In genomic region chr12:18140969-18141368, GRCh38 we compare ENCODE assay signal across 30 cellular contexts. TPM values are rescaled to one million over a fixed set of nuclear protein-coding genes. Genes with fewer than 3 reads are reported as not detected.
DNase-seq lines count a peak whose midpoint lies in the region; ATAC-seq and TF ChIP-seq lines count a peak whose summit lies in the region.
"Had no signal": no experiment of that assay in that cellular context is flagged by ENCODE, and none has a peak within 500 bp of the region (broad histone marks: within the 10 kb centered on the region; RNA-seq: fewer than 3 reads in every experiment).

No MANE protein-coding gene starts in this region.

- H3K4me2 ChIP-seq in HCT116 (ENCODE audit: low read length) (no peak overlapping the region), OCI-LY3 (ENCODE audit: low read length) (no peak overlapping the region), osteoblast (ENCODE audit: insufficient read depth, low read length) (peak overlapping the region; percentile 7)
- H3K4me2 ChIP-seq: BLaER1 had no signal

- H3K27me3 Mint-ChIP-seq in CD8-positive, alpha-beta T cell (ENCODE audit: low read depth) = no peaks in the 10 kb centered on the region
- H3K27me3 Mint-ChIP-seq: effector memory CD8-positive, alpha-beta T cell; IgD-negative memory B cell had no signal

- H3K79me2 ChIP-seq in HCT116 (ENCODE audit: insufficient read depth, low read length) (no peaks in the 10 kb centered on the region), OCI-LY3 (ENCODE audit: low read length) (no peaks in the 10 kb centered on the region), osteoblast (ENCODE audit: insufficient read depth, low read length) (no peaks in the 10 kb centered on the region)
- H3K79me2 ChIP-seq: parathyroid adenoma had no signal

- H3K4me1 Mint-ChIP-seq in CD8-positive, alpha-beta T cell (ENCODE audit: low read depth) = no peaks in the 10 kb centered on the region
- H3K4me1 Mint-ChIP-seq: IgD-negative memory B cell had no signal

- POLR2A ChIA-PET in HCT116 (lab: Charles Lee) = no interaction called here
- POLR2A ChIA-PET in CD8-positive, alpha-beta T cell (lab: Charles Lee) = no interaction called here

- H3K9me3 Mint-ChIP-seq in CD8-positive, alpha-beta T cell = no peaks in the 10 kb centered on the region
- H3K9me3 Mint-ChIP-seq: effector memory CD8-positive, alpha-beta T cell; IgD-negative memory B cell had no signal

- intact Hi-C loops in HCT116 (cut with micrococcal nuclease) = loop anchor here (1.0 to 5.0 kb wide), 2 partner anchors 83 to 181 kb away; no protein-coding TSS in a partner anchor
- intact Hi-C loops in CD8-positive, alpha-beta T cell (cut with DNase I, micrococcal nuclease) = loop anchor here (2.0 to 5.0 kb wide), 2 partner anchors 1046 kb away; no protein-coding TSS in a partner anchor

- H3K9me3 ChIP-seq in HCT116 (ENCODE audit: control insufficient read depth in 1 of 2, insufficient read depth in 1 of 2, low read depth in 1 of 2, low read length in 2 of 2) (no peaks in the 10 kb centered on the region), OCI-LY3 (ENCODE audit: insufficient read depth, low read length) (no peaks in the 10 kb centered on the region), osteoblast (ENCODE audit: low read depth, low read length) (no peaks in the 10 kb centered on the region)
- H3K9me3 ChIP-seq in CD8-positive, alpha-beta T cell (ENCODE audit: low read length) = no peaks in the 10 kb centered on the region
- H3K9me3 ChIP-seq: BLaER1, vagina had no signal

- TF ChIP-seq RAD21 in HCT116 (IDR thresholded peaks at IDR 0.05; ENCODE audit: low read depth) = no peak

- H3K4me3 ChIP-seq in HCT116 (replicated peaks in 1 of 2; ENCODE audit: low read depth in 1 of 2, low read length in 2 of 2) (no peak overlapping the region), OCI-LY3 (ENCODE audit: low read length) (no peak overlapping the region), osteoblast (ENCODE audit: insufficient read depth, low read length) (no peak overlapping the region)
- H3K4me3 ChIP-seq in CD8-positive, alpha-beta T cell (ENCODE audit: low read depth, low read length) = no peak overlapping the region
- H3K4me3 ChIP-seq: BLaER1, skin epidermis, vagina had no signal

- H3K36me3 ChIP-seq in HCT116 (ENCODE audit: control insufficient read depth in 1 of 2, insufficient read depth in 2 of 2, low read length in 2 of 2) (no peaks in the 10 kb centered on the region), OCI-LY3 (replicated peaks; ENCODE audit: low read depth, low read length) (no peaks in the 10 kb centered on the region), osteoblast (ENCODE audit: insufficient read depth, low read length) (no peaks in the 10 kb centered on the region)
- no peaks in the 10 kb centered on the region for H3K36me3 ChIP-seq in CD8-positive, alpha-beta T cell (ENCODE audit: insufficient read depth, low read length)
- H3K36me3 ChIP-seq: BLaER1, vagina had no signal

- H3K4me1 ChIP-seq in HCT116 (ENCODE audit: control insufficient read depth in 1 of 2, insufficient read depth in 2 of 2, low read length in 2 of 2) (peaks cover 0 to 8% of the 10 kb centered on the region in 2 experiments; a peak in 2 of 4 replicates), OCI-LY3 (ENCODE audit: low read length) (peaks cover 18% of the 10 kb centered on the region), osteoblast (ENCODE audit: insufficient read depth, low read length) (peaks cover 11% of the 10 kb centered on the region)
- H3K4me1 ChIP-seq in CD8-positive, alpha-beta T cell (ENCODE audit: insufficient read depth, low read length) = no peaks in the 10 kb centered on the region
- H3K4me1 ChIP-seq: parathyroid adenoma had no signal

- H2AFZ ChIP-seq in HCT116 (ENCODE audit: low read depth, low read length, poor library complexity, severe bottlenecking) (peak overlapping the region; percentile 30), OCI-LY3 (ENCODE audit: low read depth, low read length) (peak overlapping the region; percentile 27; the same call in 1 of the 2 replicates), osteoblast (ENCODE audit: low read length) (no peak overlapping the region)
- H2AFZ ChIP-seq: parathyroid adenoma had no signal

- no peak for TF ChIP-seq CTCF in HCT116 (IDR thresholded peaks at IDR 0.05 in 2 of 3, conservative IDR thresholded peaks at IDR 0.05 in 1 of 3; ENCODE audit: borderline replicate concordance in 1 of 3, insufficient read depth in 1 of 3, low read depth in 2 of 3, low read length in 2 of 3)
- TF ChIP-seq CTCF in OCI-LY3 (IDR thresholded peaks at IDR 0.05; ENCODE audit: low read depth, low read length) = no peak
- TF ChIP-seq CTCF in osteoblast (IDR thresholded peaks at IDR 0.05; ENCODE audit: extremely low read depth, low read depth, low read length) = no peak
- no peak for TF ChIP-seq CTCF in CD8-positive, alpha-beta T cell (IDR thresholded peaks at IDR 0.05)

- RAD21 ChIA-PET in HCT116 (lab: Charles Lee; ENCODE audit: low non-redundant PET in 1 of 2, low total read pairs in 2 of 2, uncharacterized antibody in 2 of 2, unreplicated experiment in 2 of 2) = interaction anchor here in 1 of 2 experiments (0.8 kb wide), 1 partner anchor 84 kb away, joined by 3 read pairs; no protein-coding TSS in a partner anchor

- DNase-seq in HCT116 (ENCODE audit: low read depth, low spot score) (no peak), inferior parietal cortex (ENCODE audit: extremely low spot score) (peak; percentile 3), osteoblast (ENCODE audit: insufficient read length, low spot score, missing footprints) (no peak)
- no peak for DNase-seq in CD8-positive, alpha-beta T cell
- DNase-seq: activated CD4-positive, alpha-beta T cell treated with anti-CD3 and anti-CD28 coated beads, Interleukin-2, amount 50 U/mL, for 1 hour; activated CD4-positive, CD25-positive, alpha-beta regulatory T cell; activated effector memory CD4-positive, alpha-beta T cell treated with Interleukin-2 at 50 U/mL for 16 hours; activated T-cell treated with anti-CD3 and anti-CD28 coated beads, Interleukin-2, amount 50 U/mL, for 1 hour; aorta; cortex of kidney; DND-41; effector memory CD8-positive, alpha-beta T cell; hippocampal formation; NCI-H1694; OCI-M1; retina; stimulated activated naive CD4-positive, alpha-beta T cell treated with Interleukin-2 at 50 U/mL for 16 hours had no signal

- no peaks in the 10 kb centered on the region for H3K9me2 ChIP-seq in HCT116 (ENCODE audit: insufficient read depth)

- no peak overlapping the region for H3K27ac ChIP-seq in HCT116 (ENCODE audit: low read depth, low read length)
- no peak overlapping the region for H3K27ac ChIP-seq in OCI-LY3 (ENCODE audit: low read length)
- H3K27ac ChIP-seq in osteoblast (ENCODE audit: low read depth, low read length) = no peak overlapping the region
- H3K27ac ChIP-seq in CD8-positive, alpha-beta T cell (ENCODE audit: low read depth, low read length) = no peak overlapping the region
- H3K27ac ChIP-seq: BLaER1, parathyroid adenoma, vagina had no signal

- no peak for TF ChIP-seq POLR2A in HCT116 (IDR thresholded peaks at IDR 0.05; ENCODE audit: borderline replicate concordance, extremely low read depth, insufficient read depth, insufficient read length)

- H3K27me3 ChIP-seq in HCT116 (ENCODE audit: insufficient read depth, low read length) (no peaks in the 10 kb centered on the region), OCI-LY3 (ENCODE audit: low read depth, low read length) (no peaks in the 10 kb centered on the region), osteoblast (ENCODE audit: insufficient read depth, low read length) (no peaks in the 10 kb centered on the region)
- no peaks in the 10 kb centered on the region for H3K27me3 ChIP-seq in CD8-positive, alpha-beta T cell (ENCODE audit: insufficient read depth, low read length)
- H3K27me3 ChIP-seq: BLaER1, vagina had no signal

- H3K9ac ChIP-seq in HCT116 (ENCODE audit: low read length) (no peak overlapping the region), OCI-LY3 (ENCODE audit: low read length) (no peak overlapping the region)
- H3K9ac ChIP-seq: BLaER1, parathyroid adenoma had no signal

- ATAC-seq in HCT116 (no peak), HG02678 (IDR thresholded peaks at IDR 0.05; ENCODE audit: unreplicated experiment) (no peak), HG03342 (IDR thresholded peaks at IDR 0.05; ENCODE audit: unreplicated experiment) (no peak)
- ATAC-seq in CD8-positive, alpha-beta T cell = no peak
- ATAC-seq: effector memory CD8-positive, alpha-beta T cell had no signal

- BruUV-seq in HCT116 (replicated peaks; lab: Mats Ljungman, UMichigan) = no TSS peak

- H3K4me3 Mint-ChIP-seq in CD8-positive, alpha-beta T cell = no peak overlapping the region
- H3K4me3 Mint-ChIP-seq: activated naive CD8-positive, alpha-beta T cell; effector memory CD8-positive, alpha-beta T cell; IgD-negative memory B cell had no signal

- CTCF ChIA-PET in HCT116 (lab: Charles Lee) = interaction anchor here (1.3 kb wide), 1 partner anchor 84 kb away, joined by 6 read pairs; no protein-coding TSS in a partner anchor
- CTCF ChIA-PET in CD8-positive, alpha-beta T cell (lab: Charles Lee) = no interaction called here

- no peak overlapping the region for H3K27ac Mint-ChIP-seq in CD8-positive, alpha-beta T cell
- H3K27ac Mint-ChIP-seq: activated naive CD8-positive, alpha-beta T cell; effector memory CD8-positive, alpha-beta T cell; IgD-negative memory B cell had no signal

- H3K36me3 Mint-ChIP-seq in CD8-positive, alpha-beta T cell = no peaks in the 10 kb centered on the region
- H3K36me3 Mint-ChIP-seq: activated naive CD8-positive, alpha-beta T cell; IgD-negative memory B cell had no signal

- H4K20me1 ChIP-seq in HCT116 (ENCODE audit: insufficient read depth) (no peaks in the 10 kb centered on the region), OCI-LY3 (ENCODE audit: insufficient read depth, low read length) (no peaks in the 10 kb centered on the region), osteoblast (ENCODE audit: insufficient read depth, low read length) (no peaks in the 10 kb centered on the region)
- H4K20me1 ChIP-seq: BLaER1 had no signal

TF ChIP-seq in HCT116, 20 proteins besides CTCF, POLR2A, EP300 and RAD21 (continues in another document):
- TF ChIP-seq ELF1 (IDR thresholded peaks at IDR 0.05; ENCODE audit: borderline replicate concordance, low read depth) (no peak), ZFX (IDR thresholded peaks at IDR 0.05) (no peak)

RNA-seq across cellular contexts. Expression of gene RERGL, which starts 51.0 kb away (rescaled TPM):
- total RNA-seq in HCT116 (2021; ENCODE audit: unreplicated experiment) (not detected), osteoblast (not detected in 2 replicates)
- polyA plus RNA-seq in HCT116 (2012) = not detected in 2 replicates
- total RNA-seq in CD8-positive, alpha-beta T cell = not detected
- total RNA-seq: epithelial cell of proximal tubule; NCI-H460; T-helper 1 cell treated with Interleukin-12 subunit alpha and Interleukin-12 subunit beta and Interleukin-4 antibody, amounts not matched to agents 30 ng/mL and 1 ng/mL, for 36 hours had no signal
- polyA plus RNA-seq: AG04450, IgD-negative memory B cell had no signal
